In the genomic region with DNA sequence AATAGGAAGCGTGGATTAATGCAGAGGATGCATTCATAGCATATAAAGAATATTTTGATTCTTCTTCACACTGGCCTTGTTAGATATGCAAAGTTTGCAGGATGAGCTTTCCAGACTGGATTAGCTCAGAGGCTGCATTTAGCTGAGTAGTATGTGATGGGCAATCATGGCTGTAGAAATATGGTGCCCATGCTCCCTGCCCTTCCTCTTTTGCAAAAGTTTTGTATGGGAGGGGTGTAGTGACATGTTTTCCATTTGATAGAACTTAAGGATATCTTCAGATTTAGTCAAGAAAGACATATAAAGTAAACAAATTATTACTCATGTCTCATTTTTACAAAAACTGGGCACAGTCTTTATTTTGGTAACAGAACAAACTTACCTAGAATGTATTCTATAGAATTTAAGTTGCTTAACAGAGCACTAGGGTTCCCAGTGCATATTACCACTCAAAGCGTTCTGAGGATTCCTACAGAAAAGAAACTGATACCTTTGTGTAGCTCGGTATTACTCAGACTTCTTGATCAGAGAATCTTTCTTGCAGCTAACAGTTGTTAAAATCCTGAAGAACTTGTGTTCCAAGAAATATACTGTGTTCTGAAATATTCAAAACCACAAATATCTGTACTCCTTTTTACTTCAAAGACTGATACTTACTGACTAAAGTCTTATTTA, we compare ENCODE assay signal across 2 cellular contexts.
TF ChIP-seq lines count a peak whose summit lies in the region.

No MANE protein-coding gene starts in this region.

TF ChIP-seq in K562, 482 proteins besides CTCF, POLR2A, EP300 and RAD21:
- no peak for TF ChIP-seq ZNF75A (CRISPR knock-in tag; IDR thresholded peaks at IDR 0.05)
- TF ChIP-seq ZNF175 (CRISPR knock-in tag; IDR thresholded peaks at IDR 0.05; ENCODE audit: low read depth) = no peak

TF ChIP-seq in SK-N-SH treated with all-trans-retinoic acid at 6 μM for 48 hours, 23 proteins besides CTCF, POLR2A, EP300 and RAD21:
- no peak for TF ChIP-seq TCF4 (CRISPR knock-in tag; IDR thresholded peaks at IDR 0.05; ENCODE audit: borderline replicate concordance)
- TF ChIP-seq, protein P1, sequence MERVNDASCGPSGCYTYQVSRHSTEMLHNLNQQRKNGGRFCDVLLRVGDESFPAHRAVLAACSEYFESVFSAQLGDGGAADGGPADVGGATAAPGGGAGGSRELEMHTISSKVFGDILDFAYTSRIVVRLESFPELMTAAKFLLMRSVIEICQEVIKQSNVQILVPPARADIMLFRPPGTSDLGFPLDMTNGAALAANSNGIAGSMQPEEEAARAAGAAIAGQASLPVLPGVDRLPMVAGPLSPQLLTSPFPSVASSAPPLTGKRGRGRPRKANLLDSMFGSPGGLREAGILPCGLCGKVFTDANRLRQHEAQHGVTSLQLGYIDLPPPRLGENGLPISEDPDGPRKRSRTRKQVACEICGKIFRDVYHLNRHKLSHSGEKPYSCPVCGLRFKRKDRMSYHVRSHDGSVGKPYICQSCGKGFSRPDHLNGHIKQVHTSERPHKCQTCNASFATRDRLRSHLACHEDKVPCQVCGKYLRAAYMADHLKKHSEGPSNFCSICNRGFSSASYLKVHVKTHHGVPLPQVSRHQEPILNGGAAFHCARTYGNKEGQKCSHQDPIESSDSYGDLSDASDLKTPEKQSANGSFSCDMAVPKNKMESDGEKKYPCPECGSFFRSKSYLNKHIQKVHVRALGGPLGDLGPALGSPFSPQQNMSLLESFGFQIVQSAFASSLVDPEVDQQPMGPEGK (CRISPR knock-in tag; IDR thresholded peaks at IDR 0.05; ENCODE audit: borderline replicate concordance) = no peak
- no peak for TF ChIP-seq GLIS3 (CRISPR knock-in tag; IDR thresholded peaks at IDR 0.05)
- TF ChIP-seq, protein P2, sequence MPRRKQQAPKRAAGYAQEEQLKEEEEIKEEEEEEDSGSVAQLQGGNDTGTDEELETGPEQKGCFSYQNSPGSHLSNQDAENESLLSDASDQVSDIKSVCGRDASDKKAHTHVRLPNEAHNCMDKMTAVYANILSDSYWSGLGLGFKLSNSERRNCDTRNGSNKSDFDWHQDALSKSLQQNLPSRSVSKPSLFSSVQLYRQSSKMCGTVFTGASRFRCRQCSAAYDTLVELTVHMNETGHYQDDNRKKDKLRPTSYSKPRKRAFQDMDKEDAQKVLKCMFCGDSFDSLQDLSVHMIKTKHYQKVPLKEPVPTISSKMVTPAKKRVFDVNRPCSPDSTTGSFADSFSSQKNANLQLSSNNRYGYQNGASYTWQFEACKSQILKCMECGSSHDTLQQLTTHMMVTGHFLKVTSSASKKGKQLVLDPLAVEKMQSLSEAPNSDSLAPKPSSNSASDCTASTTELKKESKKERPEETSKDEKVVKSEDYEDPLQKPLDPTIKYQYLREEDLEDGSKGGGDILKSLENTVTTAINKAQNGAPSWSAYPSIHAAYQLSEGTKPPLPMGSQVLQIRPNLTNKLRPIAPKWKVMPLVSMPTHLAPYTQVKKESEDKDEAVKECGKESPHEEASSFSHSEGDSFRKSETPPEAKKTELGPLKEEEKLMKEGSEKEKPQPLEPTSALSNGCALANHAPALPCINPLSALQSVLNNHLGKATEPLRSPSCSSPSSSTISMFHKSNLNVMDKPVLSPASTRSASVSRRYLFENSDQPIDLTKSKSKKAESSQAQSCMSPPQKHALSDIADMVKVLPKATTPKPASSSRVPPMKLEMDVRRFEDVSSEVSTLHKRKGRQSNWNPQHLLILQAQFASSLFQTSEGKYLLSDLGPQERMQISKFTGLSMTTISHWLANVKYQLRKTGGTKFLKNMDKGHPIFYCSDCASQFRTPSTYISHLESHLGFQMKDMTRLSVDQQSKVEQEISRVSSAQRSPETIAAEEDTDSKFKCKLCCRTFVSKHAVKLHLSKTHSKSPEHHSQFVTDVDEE (CRISPR knock-in tag; IDR thresholded peaks at IDR 0.05) = no peak
